1 cellular context compared by ENCODE assay signal in genomic region chr6:36660771-36661471, GRCh38.
TF ChIP-seq lines count a peak whose summit lies in the region.

No MANE protein-coding gene starts in this region.

TF ChIP-seq in K562, 482 proteins besides CTCF, POLR2A, EP300 and RAD21 (continues in another document):
- TF ChIP-seq ETS1 (conservative IDR thresholded peaks at IDR 0.05; ENCODE audit: control insufficient read depth, low read depth, low read length): 0 out of 2 replicates have a peak, but pooled peaks have one; percentile 32
- peak; percentile 95 for TF ChIP-seq L3MBTL2 (IDR thresholded peaks at IDR 0.05)
- peak; percentile 70; the same call in 1 of the 2 replicates for TF ChIP-seq THRB (CRISPR knock-in tag; conservative IDR thresholded peaks at IDR 0.05)
- 0 out of 4 replicates have a peak, but pooled peaks of 1 of the 2 experiments have one; percentile 22 for TF ChIP-seq ARNT (IDR thresholded peaks at IDR 0.05)
- 0 out of 4 replicates have a peak, but pooled peaks of 1 of the 2 experiments have one; percentile 25 for TF ChIP-seq TRIM24 (IDR thresholded peaks at IDR 0.05)
- TF ChIP-seq PKNOX1 (IDR thresholded peaks at IDR 0.05): 0 out of 2 replicates have a peak, but pooled peaks have one; percentile 9
- peak; percentile 39; the same call in 1 of the 2 replicates for TF ChIP-seq ZNF316 (IDR thresholded peaks at IDR 0.05)
- TF ChIP-seq ARID1B (IDR thresholded peaks at IDR 0.05): peak; percentile 65
- no peak for TF ChIP-seq ZNF395 (CRISPR knock-in tag; IDR thresholded peaks at IDR 0.05)
- TF ChIP-seq RBBP5 (IDR thresholded peaks at IDR 0.05; ENCODE audit: borderline replicate concordance, insufficient read depth, low read length, poor library complexity, severe bottlenecking): peak; percentile 43
- no peak for TF ChIP-seq SIX5 (IDR thresholded peaks at IDR 0.05; ENCODE audit: borderline replicate concordance in 1 of 2, insufficient read depth in 1 of 2, low read depth in 1 of 2, low read length in 2 of 2)
- 0 out of 4 replicates have a peak, but pooled peaks of 1 of the 2 experiments have one; percentile 50 for TF ChIP-seq ZNF318 (IDR thresholded peaks at IDR 0.05; ENCODE audit: borderline replicate concordance in 1 of 2, low read depth in 1 of 2)
- peak; percentile 63; the same call in 1 of the 2 replicates for TF ChIP-seq CEBPG (CRISPR knock-in tag; IDR thresholded peaks at IDR 0.05)
- no peak for TF ChIP-seq CEBPG (tag; conservative IDR thresholded peaks at IDR 0.05 in 1 of 2, IDR thresholded peaks at IDR 0.05 in 1 of 2)
- no peak for TF ChIP-seq PHF21A (IDR thresholded peaks at IDR 0.05; ENCODE audit: borderline replicate concordance, low read depth)
- peak; percentile 91 for TF ChIP-seq CCNT2 (IDR thresholded peaks at IDR 0.05; ENCODE audit: borderline replicate concordance, extremely low read depth, insufficient read length, low read depth, low read length)
- peak; percentile 75; the same call in 1 of the 2 replicates for TF ChIP-seq ZNF431 (CRISPR knock-in tag; IDR thresholded peaks at IDR 0.05)
- peak; percentile 74 for TF ChIP-seq ZBTB17 (CRISPR knock-in tag; IDR thresholded peaks at IDR 0.05)
- peak; percentile 56; the same call in 1 of the 2 replicates for TF ChIP-seq TARDBP (IDR thresholded peaks at IDR 0.05)
- peak; percentile 83 for TF ChIP-seq ATF7 (IDR thresholded peaks at IDR 0.05)
- TF ChIP-seq XRCC3 (IDR thresholded peaks at IDR 0.05): no peak
- peak; percentile 89 for TF ChIP-seq GMEB1 (CRISPR knock-in tag; IDR thresholded peaks at IDR 0.05)
- TF ChIP-seq FOXP1 (CRISPR knock-in tag; IDR thresholded peaks at IDR 0.05): peak; percentile 97; the same call in 1 of the 2 replicates
- TF ChIP-seq FOXA3 (CRISPR knock-in tag; conservative IDR thresholded peaks at IDR 0.05 in 1 of 2, IDR thresholded peaks at IDR 0.05 in 1 of 2): peak in 1 of 2 experiments; percentile 89; a peak in 1 of 4 replicates
- peak; percentile 23; the same call in 1 of the 2 replicates for TF ChIP-seq STAG1 (CRISPR knock-in tag; IDR thresholded peaks at IDR 0.05; ENCODE audit: borderline replicate concordance)
- 0 out of 2 replicates have a peak, but pooled peaks have one; percentile 72 for TF ChIP-seq TSC22D4 (tag; IDR thresholded peaks at IDR 0.05)
- TF ChIP-seq ZNF398 (CRISPR knock-in tag; IDR thresholded peaks at IDR 0.05): no peak
- peak; percentile 80 for TF ChIP-seq HLTF (IDR thresholded peaks at IDR 0.05)
- TF ChIP-seq USF1 (CRISPR knock-in tag; IDR thresholded peaks at IDR 0.05): peak; percentile 68
- TF ChIP-seq LARP7 (IDR thresholded peaks at IDR 0.05): peak; percentile 50; the same call in 1 of the 2 replicates
- TF ChIP-seq NONO (IDR thresholded peaks at IDR 0.05; ENCODE audit: low read depth in 2 of 2, low read length in 1 of 2): 0 out of 4 replicates have a peak, but pooled peaks of 1 of the 2 experiments have one; percentile 21
- 0 out of 2 replicates have a peak, but pooled peaks have one; percentile 63 for TF ChIP-seq GATAD2A (IDR thresholded peaks at IDR 0.05)
- peak; percentile 27 for TF ChIP-seq PRDM10 (IDR thresholded peaks at IDR 0.05; ENCODE audit: partially characterized antibody)
